24 cellular contexts compared by ENCODE assay signal in the genomic region with DNA sequence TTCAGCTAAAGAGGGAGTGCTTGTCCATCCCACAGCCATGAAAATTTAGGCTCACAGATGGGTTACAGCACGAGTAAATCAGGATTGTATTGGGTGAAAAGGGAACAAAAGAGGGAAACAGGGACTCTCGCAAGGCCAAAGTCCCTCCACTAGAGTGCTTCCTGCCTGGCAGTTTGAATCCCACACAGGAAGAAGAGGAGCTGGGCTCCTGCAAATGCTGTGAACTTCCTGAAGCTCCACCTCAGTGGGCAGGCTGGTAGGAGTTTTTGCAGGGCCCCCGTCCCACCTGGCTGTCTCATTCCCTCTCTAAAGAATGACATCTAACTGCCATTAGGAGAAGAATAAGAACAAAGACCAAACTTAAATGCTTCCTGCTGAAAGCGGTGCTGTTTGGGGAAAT.
DNase-seq lines count a peak whose midpoint lies in the region; ATAC-seq and TF ChIP-seq lines count a peak whose summit lies in the region.
"Had no signal": no experiment of that assay in that cellular context is flagged by ENCODE, and none has a peak within 500 bp of the region (broad histone marks: within the 10 kb centered on the region; RNA-seq: fewer than 3 reads in every experiment).

No MANE protein-coding gene starts in this region.

- no peak overlapping the region for H3K4me3 Mint-ChIP-seq in endodermal cell
- H3K4me3 Mint-ChIP-seq: CD4-positive, alpha-beta T cell had no signal

- H3K4me1 ChIP-seq in A673 (ENCODE audit: insufficient read depth, low read length, poor library complexity, severe bottlenecking) (no peaks in the 10 kb centered on the region), endodermal cell (ENCODE audit: control insufficient read depth, insufficient read depth, low read length) (no peaks in the 10 kb centered on the region), neuron (ENCODE audit: insufficient read depth, low read length) (no peaks in the 10 kb centered on the region), right lobe of liver (no peaks in the 10 kb centered on the region)
- H3K4me1 ChIP-seq: BLaER1 treated with 17β-estradiol and CSF1 and Interleukin-3, amounts not matched to agents 10 nM and 100 nM had no signal

- H3K36me3 ChIP-seq in A673 (ENCODE audit: insufficient read depth, low read length, poor library complexity, severe bottlenecking) (no peaks in the 10 kb centered on the region), endodermal cell (ENCODE audit: control insufficient read depth, insufficient read depth, low read length) (no peaks in the 10 kb centered on the region), neuron (ENCODE audit: insufficient read depth, low read length) (no peaks in the 10 kb centered on the region), right lobe of liver (no peaks in the 10 kb centered on the region)
- H3K36me3 ChIP-seq: BLaER1 treated with 17β-estradiol and CSF1 and Interleukin-3, amounts not matched to agents 10 nM and 100 nM had no signal

- H3K4me1 Mint-ChIP-seq in endodermal cell, result peaks cover 2% of the 10 kb centered on the region

- no peaks in the 10 kb centered on the region for H3K27me3 ChIP-seq in A673 (replicated peaks; ENCODE audit: insufficient read depth, low read depth, low read length, poor library complexity)
- H3K27me3 ChIP-seq in endodermal cell (ENCODE audit: control insufficient read depth, insufficient read depth, low read length, poor library complexity, severe bottlenecking), result no peaks in the 10 kb centered on the region
- H3K27me3 ChIP-seq in neuron (ENCODE audit: insufficient read depth, low read length), result no peaks in the 10 kb centered on the region
- H3K27me3 ChIP-seq in right lobe of liver, result no peaks in the 10 kb centered on the region
- H3K27me3 ChIP-seq: BLaER1 treated with 17β-estradiol and CSF1 and Interleukin-3, amounts not matched to agents 10 nM and 100 nM had no signal

- no peaks in the 10 kb centered on the region for H3K27me3 Mint-ChIP-seq in endodermal cell (ENCODE audit: insufficient read depth)
- H3K27me3 Mint-ChIP-seq: CD4-positive, alpha-beta T cell had no signal

- DNase-seq in A673 (ENCODE audit: low spot score) (peak; percentile 26), NCI-H69 (lab: John Stamatoyannopoulos, UW) (peak; percentile 5), endodermal cell (peak; percentile 56), right lobe of liver (no peak), NCI-H1048 (lab: John Stamatoyannopoulos, UW) (no peak), NOMO-1 (lab: John Stamatoyannopoulos, UW; ENCODE audit: unreplicated experiment in 2 of 2) (no peak)
- DNase-seq: AML-193; CD4-positive, alpha-beta T cell; COR-L47; DMS79 treated with DMSO at 0.1 percent for 48 hours; GF-D8; Karpas-422; NCI-H1092 treated with DMSO at 0.1 percent for 48 hours; NCI-H1436; NCI-H1930; NCI-H2107; NCI-H524; NCI-H774; Right ventricle myocardium superior; RPMI8226; SW 1271 had no signal

- TF ChIP-seq POLR2A in right lobe of liver (IDR thresholded peaks at IDR 0.05), result no peak

- BruUV-seq in A673 (replicated peaks; lab: Mats Ljungman, UMichigan), result no TSS peak

- H3K27ac ChIP-seq in A673 (ENCODE audit: low read depth, low read length, poor library complexity, severe bottlenecking) (no peak overlapping the region), endodermal cell (ENCODE audit: low read depth, low read length) (no peak overlapping the region), right lobe of liver (no peak overlapping the region)
- H3K27ac ChIP-seq: BLaER1 treated with 17β-estradiol and CSF1 and Interleukin-3, amounts not matched to agents 10 nM and 100 nM; SK-N-MC had no signal

- intact Hi-C loops in A673 (cut with micrococcal nuclease; ENCODE audit: unreplicated experiment) (no loop called here), right lobe of liver (cut with DNase I) (no loop called here)

- H3K9me3 ChIP-seq in A673 (ENCODE audit: low read depth, low read length, poor library complexity, severe bottlenecking) (peaks cover 5% of the 10 kb centered on the region), endodermal cell (ENCODE audit: control insufficient read depth, low read length) (peaks cover 9% of the 10 kb centered on the region), neuron (ENCODE audit: low read length) (peaks cover 2% of the 10 kb centered on the region), right lobe of liver (no peaks in the 10 kb centered on the region)

- TF ChIP-seq CTCF in A673 (conservative IDR thresholded peaks at IDR 0.05; ENCODE audit: low read depth, low read length) (peak; percentile 18; the same call in 1 of the 2 replicates), endodermal cell (conservative IDR thresholded peaks at IDR 0.05) (no peak), right lobe of liver (IDR thresholded peaks at IDR 0.05) (no peak)

- POLR2A ChIA-PET in A673 (lab: Charles Lee; ENCODE audit: low non-redundant PET), result no interaction called here

- ATAC-seq in right lobe of liver, result no peak

- no peaks in the 10 kb centered on the region for H3K36me3 Mint-ChIP-seq in endodermal cell (ENCODE audit: low read depth)

- no peak overlapping the region for H3K9ac ChIP-seq in endodermal cell (ENCODE audit: extremely low read depth, low read length, poor library complexity, severe bottlenecking)
- H3K9ac ChIP-seq: BLaER1 treated with 17β-estradiol and CSF1 and Interleukin-3, amounts not matched to agents 10 nM and 100 nM had no signal

- WGBS in endodermal cell (ENCODE audit: insufficient coverage in 1 of 2, insufficient read length in 1 of 2), 2 experiments, result 86 to 90% methylated on average over 2 to 4 of the region's 4 CpGs
- 30% methylated on average over 3 of the region's 4 CpGs for WGBS in right lobe of liver (ENCODE audit: insufficient coverage, low coverage, low lambda C conversion rate, missing lambda C conversion rate)

- CTCF ChIA-PET in A673 (lab: Charles Lee), result no interaction called here

- H3K27ac Mint-ChIP-seq in endodermal cell, result no peak overlapping the region
- H3K27ac Mint-ChIP-seq: CD4-positive, alpha-beta T cell had no signal

- H3K4me3 ChIP-seq in A673 (ENCODE audit: low read depth, low read length, poor library complexity, severe bottlenecking) (no peak overlapping the region), endodermal cell (ENCODE audit: low read length) (no peak overlapping the region), neuron (ENCODE audit: low read length) (no peak overlapping the region), right lobe of liver (no peak overlapping the region)
- H3K4me3 ChIP-seq: BLaER1 treated with 17β-estradiol and CSF1 and Interleukin-3, amounts not matched to agents 10 nM and 100 nM; SK-N-MC had no signal

- H2AFZ ChIP-seq in neuron (ENCODE audit: low read depth, low read length), result peak overlapping the region; percentile 5

- peaks cover 13% of the 10 kb centered on the region for H3K9me3 Mint-ChIP-seq in endodermal cell

Comparison
In these comparisons a context has a peak if more than half of its experiments do, and no peak if none do; other contexts are left out.
1. DNase-seq: peak in A673 (single experiment), NCI-H69 (single experiment) and endodermal cell (single experiment); none in right lobe of liver (0 of 3), NCI-H1048 (single experiment) and NOMO-1 (0 of 2).